Comparison of ENCODE assay signal across 14 cellular contexts in genomic region chr17:48442819-48443218, GRCh38. TPM values are rescaled to one million over a fixed set of nuclear protein-coding genes. Genes with fewer than 3 reads are reported as not detected.
DNase-seq lines count a peak whose midpoint lies in the region; ATAC-seq and TF ChIP-seq lines count a peak whose summit lies in the region.
"Had no signal": no experiment of that assay in that cellular context is flagged by ENCODE, and none has a peak within 500 bp of the region (broad histone marks: within the 10 kb centered on the region; RNA-seq: fewer than 3 reads in every experiment).

No MANE protein-coding gene starts in this region.

- H3K27me3 Mint-ChIP-seq in CD4-positive, alpha-beta T cell, result no peaks in the 10 kb centered on the region
- H3K27me3 Mint-ChIP-seq in T-helper 1 cell treated with Interleukin-12 subunit alpha and Interleukin-12 subunit beta and Interleukin-4 antibody, amounts not matched to agents 30 μg/mL and 1 μg/mL, for 36 hours (ENCODE audit: low read depth), result no peaks in the 10 kb centered on the region
- no peaks in the 10 kb centered on the region for H3K27me3 Mint-ChIP-seq in effector memory CD8-positive, alpha-beta T cell

- no peaks in the 10 kb centered on the region for H3K9me3 Mint-ChIP-seq in CD4-positive, alpha-beta T cell
- peaks cover 6% of the 10 kb centered on the region for H3K9me3 Mint-ChIP-seq in T-helper 1 cell treated with Interleukin-12 subunit alpha and Interleukin-12 subunit beta and Interleukin-4 antibody, amounts not matched to agents 30 μg/mL and 1 μg/mL, for 36 hours
- H3K9me3 Mint-ChIP-seq in effector memory CD8-positive, alpha-beta T cell, result peaks cover 7 to 13% of the 10 kb centered on the region in 2 donors

- H3K36me3 ChIP-seq in HEK293 (ENCODE audit: control insufficient read depth in 2 of 2, insufficient read depth in 1 of 2, low read length in 2 of 2), result no peaks in the 10 kb centered on the region
- H3K36me3 ChIP-seq: prostate gland, SJCRH30 had no signal

- peak overlapping the region; percentile 95 for H3K27ac Mint-ChIP-seq in CD4-positive, alpha-beta T cell
- H3K27ac Mint-ChIP-seq in T-helper 1 cell treated with Interleukin-12 subunit alpha and Interleukin-12 subunit beta and Interleukin-4 antibody, amounts not matched to agents 30 μg/mL and 1 μg/mL, for 36 hours, result peak overlapping the region; percentile 87
- peak overlapping the region; percentile 97 to 98 for H3K27ac Mint-ChIP-seq in effector memory CD8-positive, alpha-beta T cell

- no peak for DNase-seq in CD4-positive, alpha-beta T cell
- no peak for DNase-seq in effector memory CD8-positive, alpha-beta T cell
- DNase-seq in kidney tubule cell (ENCODE audit: low spot score) (no peak), NCI-H146 treated with DMSO at 0.1 percent for 48 hours (lab: John Stamatoyannopoulos, UW; ENCODE audit: unreplicated experiment) (no peak), amygdala (lab: John Stamatoyannopoulos, UW) (no peak), nucleus accumbens (lab: John Stamatoyannopoulos, UW) (no peak)
- DNase-seq: hippocampal formation, mesendoderm, NCI-H524, SJCRH30 had no signal

- H3K27ac ChIP-seq in CD4-positive, alpha-beta T cell (ENCODE audit: low read depth, low read length), result peak overlapping the region; percentile 66
- no peak overlapping the region for H3K27ac ChIP-seq in HEK293 (ENCODE audit: extremely low read depth, low read depth, low read length)
- H3K27ac ChIP-seq: prostate gland, SJCRH30 had no signal

- no peak for TF ChIP-seq CTCF in CD4-positive, alpha-beta T cell (IDR thresholded peaks at IDR 0.05)
- no peak for TF ChIP-seq CTCF in HEK293 (tag by site-specific recombination; IDR thresholded peaks at IDR 0.05)

- POLR2A ChIA-PET in CD4-positive, alpha-beta T cell (lab: Charles Lee), result interaction anchor here (1.2 to 8.5 kb wide), 3 partner anchors 10 to 16 kb away, joined by 4 to 135 read pairs (median 12); no protein-coding TSS in a partner anchor
- POLR2A ChIA-PET in HEK293 (lab: Yijun Ruan, JAX), result no interaction called here

- intact Hi-C loops in CD4-positive, alpha-beta T cell (cut with DNase I, micrococcal nuclease), result loop anchor here in 1 of 2 experiments (5.0 kb wide), 1 partner anchor 91 kb away; no protein-coding TSS in a partner anchor

- ATAC-seq in CD4-positive, alpha-beta T cell (ENCODE audit: poor library complexity), result no peak
- ATAC-seq in effector memory CD8-positive, alpha-beta T cell (replicated peaks), result no peak

- CTCF ChIA-PET in CD4-positive, alpha-beta T cell (lab: Charles Lee), result interaction anchor here (0.5 to 7.1 kb wide), 3 partner anchors 10 to 185 kb away, joined by 3 to 36 read pairs (median 4); no protein-coding TSS in a partner anchor
- CTCF ChIA-PET in HEK293 (lab: Yijun Ruan, JAX), result interaction anchor here (0.6 to 1.2 kb wide), 3 partner anchors 11 to 1053 kb away, joined by 3 to 4 read pairs (median 4); partner anchors contain the start of gene NGFR

- no peaks in the 10 kb centered on the region for H3K9me3 ChIP-seq in CD4-positive, alpha-beta T cell (ENCODE audit: control insufficient read depth, low read length)
- H3K9me3 ChIP-seq in HEK293 (ENCODE audit: control insufficient read depth, insufficient read depth, low read depth, low read length), result no peaks in the 10 kb centered on the region
- H3K9me3 ChIP-seq: prostate gland, SJCRH30 had no signal

- H3K4me3 Mint-ChIP-seq in CD4-positive, alpha-beta T cell, result peak overlapping the region; percentile 18
- H3K4me3 Mint-ChIP-seq in T-helper 1 cell treated with Interleukin-12 subunit alpha and Interleukin-12 subunit beta and Interleukin-4 antibody, amounts not matched to agents 30 μg/mL and 1 μg/mL, for 36 hours, result peak overlapping the region; percentile 56
- peak overlapping the region; percentile 37 to 71 for H3K4me3 Mint-ChIP-seq in effector memory CD8-positive, alpha-beta T cell

- H3K36me3 Mint-ChIP-seq in CD4-positive, alpha-beta T cell (ENCODE audit: low read depth), result no peaks in the 10 kb centered on the region
- H3K36me3 Mint-ChIP-seq in T-helper 1 cell treated with Interleukin-12 subunit alpha and Interleukin-12 subunit beta and Interleukin-4 antibody, amounts not matched to agents 30 μg/mL and 1 μg/mL, for 36 hours (ENCODE audit: low read depth), result peaks cover 11% of the 10 kb centered on the region
- peaks cover 22% of the 10 kb centered on the region for H3K36me3 Mint-ChIP-seq in effector memory CD8-positive, alpha-beta T cell (ENCODE audit: insufficient read depth)

- peaks cover 25% of the 10 kb centered on the region for H3K4me1 ChIP-seq in HEK293 (ENCODE audit: control insufficient read depth, insufficient read depth, low read length)
- H3K4me1 ChIP-seq: prostate gland had no signal

- H3K4me3 ChIP-seq in HEK293 (ENCODE audit: low read depth, low read length), result no peak overlapping the region
- H3K4me3 ChIP-seq: prostate gland, SJCRH30 had no signal

- H3K27me3 ChIP-seq in CD4-positive, alpha-beta T cell (ENCODE audit: control insufficient read depth, insufficient read depth, low read length), result no peaks in the 10 kb centered on the region
- H3K27me3 ChIP-seq: SJCRH30 had no signal

- H3K4me1 Mint-ChIP-seq in CD4-positive, alpha-beta T cell (ENCODE audit: low read depth), result peaks cover 91% of the 10 kb centered on the region
- peaks cover 70% of the 10 kb centered on the region for H3K4me1 Mint-ChIP-seq in T-helper 1 cell treated with Interleukin-12 subunit alpha and Interleukin-12 subunit beta and Interleukin-4 antibody, amounts not matched to agents 30 μg/mL and 1 μg/mL, for 36 hours (ENCODE audit: low read depth)
- peaks cover 68 to 74% of the 10 kb centered on the region in 2 donors for H3K4me1 Mint-ChIP-seq in effector memory CD8-positive, alpha-beta T cell (ENCODE audit: low read depth in 2 of 2)

TF ChIP-seq in HEK293, 187 proteins besides CTCF, POLR2A, EP300 and RAD21 (continues in another document):
- no peak for TF ChIP-seq KLF9 (tag by site-specific recombination; IDR thresholded peaks at IDR 0.05; ENCODE audit: low read depth)
- TF ChIP-seq ZNF518A (tag by site-specific recombination; conservative IDR thresholded peaks at IDR 0.05; ENCODE audit: low read depth), result no peak
- TF ChIP-seq ZNF76 (tag by site-specific recombination; IDR thresholded peaks at IDR 0.05; ENCODE audit: borderline replicate concordance, low read depth), result no peak
- no peak for TF ChIP-seq ZNF37A (tag by site-specific recombination; IDR thresholded peaks at IDR 0.05)
- no peak for TF ChIP-seq ZFP37 (tag by site-specific recombination; IDR thresholded peaks at IDR 0.05)
- TF ChIP-seq ZNF837 (tag by site-specific recombination; IDR thresholded peaks at IDR 0.05), result no peak
- no peak for TF ChIP-seq ZNF571 (tag by site-specific recombination; IDR thresholded peaks at IDR 0.05)
- no peak for TF ChIP-seq KLF17 (tag by site-specific recombination; IDR thresholded peaks at IDR 0.05)
- TF ChIP-seq ZNF426 (tag by site-specific recombination; IDR thresholded peaks at IDR 0.05), result no peak
- no peak for TF ChIP-seq ZNF140 (tag by site-specific recombination; IDR thresholded peaks at IDR 0.05)
- no peak for TF ChIP-seq ZNF324 (tag by site-specific recombination; IDR thresholded peaks at IDR 0.05)
- no peak for TF ChIP-seq HOXA7 (CRISPR knock-in tag; IDR thresholded peaks at IDR 0.05; ENCODE audit: borderline replicate concordance)

RNA-seq across cellular contexts. Expression of gene SKAP1, which starts 12.8 kb away (rescaled TPM):
- 10 to 100 TPM; 92.0 to 95.1 TPM for total RNA-seq in CD4-positive, alpha-beta T cell
- total RNA-seq: astrocyte, SJCRH30 had no signal
